19 cellular contexts compared by ENCODE assay signal in the genomic region with DNA sequence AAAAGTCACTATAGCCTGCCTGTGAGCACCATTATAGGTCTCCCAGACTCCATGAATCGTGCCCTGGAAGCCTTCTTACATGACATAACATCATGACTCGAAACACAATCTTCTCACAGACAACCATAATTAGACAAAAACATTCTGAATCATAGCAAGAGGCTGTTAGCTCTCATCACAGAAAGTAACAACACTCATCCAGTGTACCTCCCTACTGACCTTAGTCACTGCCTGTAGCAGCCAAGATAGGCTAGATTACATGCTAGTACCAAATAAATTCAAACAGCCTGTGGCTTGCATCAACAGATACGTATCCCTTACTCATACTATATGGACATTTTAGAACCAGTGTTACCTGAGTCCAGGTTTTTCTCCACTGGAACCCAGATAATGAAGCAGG.
DNase-seq lines count a peak whose midpoint lies in the region; ATAC-seq and TF ChIP-seq lines count a peak whose summit lies in the region.
"Had no signal": no experiment of that assay in that cellular context is flagged by ENCODE, and none has a peak within 500 bp of the region (broad histone marks: within the 10 kb centered on the region; RNA-seq: fewer than 3 reads in every experiment).

No MANE protein-coding gene starts in this region.

- H3K79me2 ChIP-seq in PC-3 (ENCODE audit: low read length) (no peaks in the 10 kb centered on the region), smooth muscle cell (ENCODE audit: low read depth) (no peaks in the 10 kb centered on the region)

- WGBS in smooth muscle cell (ENCODE audit: low lambda C conversion rate) = 22% methylated on average over 3 of the region's 3 CpGs

- intact Hi-C loops in PC-3 (cut with micrococcal nuclease) (no loop called here), mucosa of descending colon (cut with DNase I, micrococcal nuclease) (no loop called here)

- no peaks in the 10 kb centered on the region for H3K4me1 Mint-ChIP-seq in stimulated activated memory B cell treated with anti-CD40 and anti-IgM and Interleukin-4, amounts not matched to agents 10 μg/mL and 1 μg/mL and 100 μg/mL, for 72 hours
- H3K4me1 Mint-ChIP-seq: activated naive CD4-positive, alpha-beta T cell treated with anti-CD3 and anti-CD28 coated beads, Interleukin-2, amount 50 U/mL, for 24 hours had no signal

- H3K36me3 ChIP-seq in PC-3 (ENCODE audit: low read depth, low read length) = no peaks in the 10 kb centered on the region
- no peaks in the 10 kb centered on the region for H3K36me3 ChIP-seq in smooth muscle cell (ENCODE audit: low read depth)
- no peaks in the 10 kb centered on the region for H3K36me3 ChIP-seq in mucosa of descending colon (ENCODE audit: low read depth)
- no peaks in the 10 kb centered on the region for H3K36me3 ChIP-seq in WERI-Rb-1
- H3K36me3 ChIP-seq: lower lobe of right lung, right lobe of liver, stomach had no signal

- H3K9ac ChIP-seq in PC-3 (ENCODE audit: low read length) = no peak overlapping the region
- H3K9ac ChIP-seq in smooth muscle cell (ENCODE audit: low read depth) = no peak overlapping the region

- H3F3A ChIP-seq in PC-3 (ENCODE audit: low read length, unreplicated experiment) = no peaks in the 10 kb centered on the region
- no peaks in the 10 kb centered on the region for H3F3A ChIP-seq in smooth muscle cell (ENCODE audit: low read depth)

- no peak overlapping the region for H3K27ac Mint-ChIP-seq in stimulated activated memory B cell treated with anti-CD40 and anti-IgM and Interleukin-4, amounts not matched to agents 10 μg/mL and 1 μg/mL and 100 μg/mL, for 72 hours
- H3K27ac Mint-ChIP-seq: activated naive CD4-positive, alpha-beta T cell treated with anti-CD3 and anti-CD28 coated beads, Interleukin-2, amount 50 U/mL, for 24 hours; type B pancreatic cell had no signal

- H3K27me3 ChIP-seq in PC-3 (ENCODE audit: low read length) (no peaks in the 10 kb centered on the region), smooth muscle cell (ENCODE audit: low read depth) (no peaks in the 10 kb centered on the region), WERI-Rb-1 (ENCODE audit: insufficient read depth, low read depth, severe bottlenecking) (no peaks in the 10 kb centered on the region)
- H3K27me3 ChIP-seq: body of pancreas, right lobe of liver, stomach had no signal

- H4K20me1 ChIP-seq in PC-3 (ENCODE audit: low read length) (no peaks in the 10 kb centered on the region), smooth muscle cell (ENCODE audit: low read depth) (no peaks in the 10 kb centered on the region)

- H2AFZ ChIP-seq in PC-3 (ENCODE audit: low read length) = no peak overlapping the region
- no peak overlapping the region for H2AFZ ChIP-seq in smooth muscle cell (ENCODE audit: low read depth)

- TF ChIP-seq CTCF in PC-3 (conservative IDR thresholded peaks at IDR 0.05; ENCODE audit: low read depth, low read length) (no peak), epithelial cell of esophagus (IDR thresholded peaks at IDR 0.05; ENCODE audit: insufficient read depth, low read depth, low read length, missing control alignments) (no peak), smooth muscle cell (IDR thresholded peaks at IDR 0.05; ENCODE audit: borderline replicate concordance, insufficient read depth, poor library complexity, severe bottlenecking) (no peak), mucosa of descending colon (IDR thresholded peaks at IDR 0.05) (no peak), WERI-Rb-1 (IDR thresholded peaks at IDR 0.05; ENCODE audit: low read depth, low read length) (no peak)

- H3K9me3 ChIP-seq in PC-3 (ENCODE audit: low read length) (no peaks in the 10 kb centered on the region), smooth muscle cell (replicated peaks; ENCODE audit: low read depth) (no peaks in the 10 kb centered on the region), mucosa of descending colon (no peaks in the 10 kb centered on the region), WERI-Rb-1 (ENCODE audit: severe bottlenecking) (no peaks in the 10 kb centered on the region)
- H3K9me3 ChIP-seq: A549, body of pancreas, lower lobe of right lung, right lobe of liver had no signal

- H3K4me2 ChIP-seq in PC-3 (ENCODE audit: low read length) (peak overlapping the region; percentile 10; the same call in 1 of the 2 replicates), smooth muscle cell (no peak overlapping the region)
- H3K4me2 ChIP-seq: A549 had no signal

- H3K27me3 Mint-ChIP-seq in stimulated activated memory B cell treated with anti-CD40 and anti-IgM and Interleukin-4, amounts not matched to agents 10 μg/mL and 1 μg/mL and 100 μg/mL, for 72 hours = no peaks in the 10 kb centered on the region
- H3K27me3 Mint-ChIP-seq: activated naive CD4-positive, alpha-beta T cell treated with anti-CD3 and anti-CD28 coated beads, Interleukin-2, amount 50 U/mL, for 24 hours; type B pancreatic cell had no signal

- H3K27ac ChIP-seq in PC-3 (ENCODE audit: low read length) (peak overlapping the region; percentile 10; the same call in 1 of the 2 replicates), smooth muscle cell (ENCODE audit: low read depth) (peak overlapping the region; percentile 55), WERI-Rb-1 (no peak overlapping the region)
- H3K27ac ChIP-seq: A549, body of pancreas, C4-2B, lower lobe of right lung, right lobe of liver, stomach had no signal

- no TSS peak for BruUV-seq in PC-3 (replicated peaks; lab: Mats Ljungman, UMichigan)

- 0 out of 2 replicates have a peak, but pooled peaks cover 4% of the 10 kb centered on the region for H3K4me1 ChIP-seq in PC-3 (ENCODE audit: insufficient read depth, low read length)
- no peaks in the 10 kb centered on the region for H3K4me1 ChIP-seq in smooth muscle cell (ENCODE audit: low read depth)
- H3K4me1 ChIP-seq in mucosa of descending colon (ENCODE audit: low read depth) = no peaks in the 10 kb centered on the region
- H3K4me1 ChIP-seq: A549, body of pancreas, lower lobe of right lung, right lobe of liver, stomach had no signal

- no peak overlapping the region for H3K4me3 Mint-ChIP-seq in stimulated activated memory B cell treated with anti-CD40 and anti-IgM and Interleukin-4, amounts not matched to agents 10 μg/mL and 1 μg/mL and 100 μg/mL, for 72 hours
- H3K4me3 Mint-ChIP-seq: activated naive CD4-positive, alpha-beta T cell treated with anti-CD3 and anti-CD28 coated beads, Interleukin-2, amount 50 U/mL, for 24 hours; type B pancreatic cell had no signal

- CTCF ChIA-PET in PC-3 (lab: Charles Lee) = no interaction called here

- POLR2A ChIA-PET in PC-3 (lab: Charles Lee; ENCODE audit: unreplicated experiment) = interaction anchor here (0.6 kb wide), 1 partner anchor 1100 kb away, joined by 6 read pairs; no protein-coding TSS in a partner anchor

- H3K4me3 ChIP-seq in PC-3 (ENCODE audit: low read length) (no peak overlapping the region), epithelial cell of esophagus (ENCODE audit: low read length) (no peak overlapping the region), smooth muscle cell (no peak overlapping the region), mucosa of descending colon (no peak overlapping the region), WERI-Rb-1 (ENCODE audit: low read depth, low read length) (no peak overlapping the region)
- H3K4me3 ChIP-seq: A549, body of pancreas, lower lobe of right lung, right lobe of liver, stomach had no signal

- H3K9me2 ChIP-seq in PC-3 (replicated peaks; ENCODE audit: low read length) = no peaks in the 10 kb centered on the region

- H3K9me3 Mint-ChIP-seq in stimulated activated memory B cell treated with anti-CD40 and anti-IgM and Interleukin-4, amounts not matched to agents 10 μg/mL and 1 μg/mL and 100 μg/mL, for 72 hours = no peaks in the 10 kb centered on the region
- H3K9me3 Mint-ChIP-seq: activated naive CD4-positive, alpha-beta T cell treated with anti-CD3 and anti-CD28 coated beads, Interleukin-2, amount 50 U/mL, for 24 hours; type B pancreatic cell had no signal

- H3K36me3 Mint-ChIP-seq in stimulated activated memory B cell treated with anti-CD40 and anti-IgM and Interleukin-4, amounts not matched to agents 10 μg/mL and 1 μg/mL and 100 μg/mL, for 72 hours = no peaks in the 10 kb centered on the region
- H3K36me3 Mint-ChIP-seq: activated naive CD4-positive, alpha-beta T cell treated with anti-CD3 and anti-CD28 coated beads, Interleukin-2, amount 50 U/mL, for 24 hours; type B pancreatic cell had no signal

- peak; percentile 11 for DNase-seq in NCI-H748 (lab: John Stamatoyannopoulos, UW; ENCODE audit: unreplicated experiment)
- no peak for DNase-seq in NCI-H748 treated with DMSO at 0.1 percent for 48 hours (lab: John Stamatoyannopoulos, UW)
- peak; percentile 69 for DNase-seq in PC-3
- peak; percentile 89 for DNase-seq in epithelial cell of esophagus (ENCODE audit: low read depth)
- DNase-seq in smooth muscle cell (lab: John Stamatoyannopoulos, UW; ENCODE audit: unreplicated experiment) = no peak
- DNase-seq in mucosa of descending colon = no peak
- no peak for DNase-seq in WERI-Rb-1
- DNase-seq: activated T-cell treated with anti-CD3 and anti-CD28 coated beads, Interleukin-2, amount 50 U/mL, for 48 hours; body of pancreas; cortex of kidney; lower lobe of right lung; right lobe of liver; stimulated activated CD4-positive, alpha-beta T cell treated with anti-CD3 and anti-CD28 coated beads, Interleukin-1b, Interleukin-23, amount 100 ng/mL, for 48 hours; stomach had no signal

- ATAC-seq in PC-3 (peak; percentile 99), mucosa of descending colon (no peak)
- ATAC-seq in stimulated activated memory B cell treated with anti-CD40 and anti-IgM and Interleukin-4, amounts not matched to agents 10 μg/mL and 1 μg/mL and 100 μg/mL, for 72 hours = no peak
- ATAC-seq: A549, body of pancreas, lower lobe of right lung, right lobe of liver had no signal

Comparison
In these comparisons a context has a peak if more than half of its experiments do, and no peak if none do; other contexts are left out.
1. DNase-seq: peak in NCI-H748 (single experiment), PC-3 (single experiment) and epithelial cell of esophagus (single experiment); none in NCI-H748 treated with DMSO at 0.1 percent for 48 hours (single experiment), smooth muscle cell (single experiment), mucosa of descending colon (0 of 3) and WERI-Rb-1 (single experiment).